Comparison of ENCODE assay signal across 9 cellular contexts in the genomic region with DNA sequence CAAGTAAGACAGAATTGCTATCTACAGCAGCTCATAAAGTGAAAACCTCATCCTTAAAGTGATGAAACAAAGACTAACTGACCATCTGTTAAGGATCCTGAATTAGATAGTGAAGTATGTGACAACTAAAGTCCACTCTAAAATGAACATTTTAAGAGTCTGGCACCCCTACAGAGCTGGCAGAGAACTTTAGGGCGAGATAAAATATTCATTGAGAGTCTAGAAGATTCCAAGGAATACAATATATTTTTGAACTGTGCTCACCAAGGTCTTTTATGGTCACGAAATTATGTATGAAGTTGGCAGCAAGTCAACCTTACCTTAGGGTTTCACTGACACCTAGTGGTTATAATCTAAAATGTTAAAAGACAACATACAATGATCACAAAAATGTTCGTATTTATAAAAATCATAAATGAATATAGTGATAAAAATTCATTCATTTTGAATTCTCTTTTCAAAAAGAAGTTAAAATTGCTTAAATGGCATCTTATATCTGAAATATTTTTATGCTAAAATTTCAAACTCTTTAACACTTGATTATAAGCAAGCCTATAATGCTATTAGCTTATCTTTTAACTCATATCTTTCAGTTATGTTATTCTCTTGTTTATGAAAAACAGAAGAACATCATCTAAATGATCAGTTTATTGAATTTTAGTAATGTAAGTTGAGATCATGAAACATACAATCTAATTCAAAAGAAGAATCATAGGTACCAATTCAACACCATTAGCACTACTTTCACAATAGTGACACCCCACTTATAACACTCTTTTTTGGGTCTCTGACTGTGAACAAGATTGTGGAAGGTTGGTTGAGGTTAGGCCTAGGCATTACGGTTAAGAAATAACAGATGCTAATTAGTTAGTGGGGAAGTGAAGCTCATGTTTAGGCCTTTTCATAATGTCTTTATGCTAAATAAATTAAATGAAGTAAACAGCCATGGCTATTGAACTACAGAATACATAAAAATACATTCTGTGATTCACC. TPM values are rescaled to one million over a fixed set of nuclear protein-coding genes. Genes with fewer than 3 reads are reported as not detected.
DNase-seq lines count a peak whose midpoint lies in the region; ATAC-seq, FAIRE-seq and TF ChIP-seq lines count a peak whose summit lies in the region.
"Had no signal": no experiment of that assay in that cellular context is flagged by ENCODE, and none has a peak within 500 bp of the region (broad histone marks: within the 10 kb centered on the region; RNA-seq: fewer than 3 reads in every experiment).

No MANE protein-coding gene starts in this region.

- H3K9me3 ChIP-seq in NT2/D1 (ENCODE audit: insufficient read depth, low read length) (peaks cover 23% of the 10 kb centered on the region), liver (ENCODE audit: control insufficient read depth in 4 of 4, low read length in 3 of 4) (no peaks in the 10 kb centered on the region), vagina (peaks cover 3% of the 10 kb centered on the region)

- no peak for TF ChIP-seq POLR2A in vagina (IDR thresholded peaks at IDR 0.05)

- DNase-seq in COLO829 (ENCODE audit: low spot score): peak; percentile 42
- DNase-seq in HFFc6: peak; percentile 44
- DNase-seq in NT2/D1 (ENCODE audit: low read depth, low spot score): peak; percentile 11
- DNase-seq in vagina (ENCODE audit: extremely low spot score in 2 of 2): no peak
- DNase-seq in effector CD4-positive, alpha-beta T cell: no peak

- TF ChIP-seq CTCF in HFFc6 (IDR thresholded peaks at IDR 0.05) (peak; percentile 90), liver (IDR thresholded peaks at IDR 0.05; ENCODE audit: low read depth, low read length, missing input control) (peak; percentile 50), vagina (IDR thresholded peaks at IDR 0.05) (peak in 2 of 3 experiments; percentile 20 to 58)

- peak; percentile 85 to 89 for TF ChIP-seq RAD21 in liver (IDR thresholded peaks at IDR 0.05)

- ATAC-seq in GM21423 (IDR thresholded peaks at IDR 0.05; ENCODE audit: unreplicated experiment): no peak

- H3K4me1 ChIP-seq in NT2/D1 (ENCODE audit: insufficient read depth, insufficient read length): no peaks in the 10 kb centered on the region
- H3K4me1 ChIP-seq in liver (ENCODE audit: control insufficient read depth in 4 of 4, insufficient read depth in 4 of 4, low read length in 3 of 4): no peaks in the 10 kb centered on the region
- H3K4me1 ChIP-seq in vagina: no peaks in the 10 kb centered on the region

- H3K4me3 ChIP-seq in NT2/D1 (ENCODE audit: insufficient read length, low read depth) (no peak overlapping the region), liver (ENCODE audit: low read depth in 1 of 3, low read length in 3 of 3) (no peak overlapping the region), vagina (no peak overlapping the region)

- no peak overlapping the region for H3K27ac Mint-ChIP-seq in HFFc6
- H3K27ac Mint-ChIP-seq: natural killer cell treated with Interleukin-12 subunit alpha and Interleukin-12 subunit beta and Interleukin-15 and Interleukin-18, amount 100 ng/mL, for 72 hours had no signal

- no peak overlapping the region for H3K4me3 Mint-ChIP-seq in HFFc6
- H3K4me3 Mint-ChIP-seq: natural killer cell treated with Interleukin-12 subunit alpha and Interleukin-12 subunit beta and Interleukin-15 and Interleukin-18, amount 100 ng/mL, for 72 hours had no signal

- H3K27me3 ChIP-seq in NT2/D1 (ENCODE audit: insufficient read depth, insufficient read length) (no peaks in the 10 kb centered on the region), liver (ENCODE audit: control insufficient read depth in 4 of 4, insufficient read depth in 4 of 4, low read length in 3 of 4) (no peaks in the 10 kb centered on the region), vagina (no peaks in the 10 kb centered on the region)

- H3K36me3 Mint-ChIP-seq in HFFc6 (ENCODE audit: low read depth): peaks cover 25% of the 10 kb centered on the region

- FAIRE-seq in colon (lab: Jason Lieb, UNC): peak; percentile 97

- peaks cover 14% of the 10 kb centered on the region for H3K4me1 Mint-ChIP-seq in HFFc6 (ENCODE audit: low read depth)

- 0 out of 2 replicates have a peak, but pooled peaks cover 2% of the 10 kb centered on the region for H3K27me3 Mint-ChIP-seq in HFFc6 (ENCODE audit: insufficient read depth)
- H3K27me3 Mint-ChIP-seq: natural killer cell treated with Interleukin-12 subunit alpha and Interleukin-12 subunit beta and Interleukin-15 and Interleukin-18, amount 100 ng/mL, for 72 hours had no signal

- H3K36me3 ChIP-seq in NT2/D1 (ENCODE audit: insufficient read depth, insufficient read length, low read length) (no peaks in the 10 kb centered on the region), liver (ENCODE audit: control insufficient read depth in 4 of 4, insufficient read depth in 3 of 4, low read depth in 1 of 4, low read length in 3 of 4) (peaks cover 0 to 12% (median 5%) of the 10 kb centered on the region in 4 donors), vagina (peaks cover 0 to 14% of the 10 kb centered on the region in 2 donors)

- H3K9ac ChIP-seq in NT2/D1 (ENCODE audit: insufficient read length, low read depth) (no peak overlapping the region), liver (ENCODE audit: low read depth in 1 of 2, low read length in 2 of 2) (no peak overlapping the region)

- H3K9me3 Mint-ChIP-seq in HFFc6: peaks cover 20% of the 10 kb centered on the region

- H3K27ac ChIP-seq in liver (ENCODE audit: low read depth in 1 of 2, low read length in 2 of 2): no peak overlapping the region
- peak overlapping the region; percentile 8 for H3K27ac ChIP-seq in vagina

- intact Hi-C loops in vagina (cut with DNase I): no loop called here

- WGBS in liver: 25% methylated on average over 4 of the region's 4 CpGs

TF ChIP-seq in liver, 16 proteins besides CTCF, POLR2A, EP300 and RAD21:
- TF ChIP-seq TAF1 (conservative IDR thresholded peaks at IDR 0.05): no peak
- TF ChIP-seq JUND (IDR thresholded peaks at IDR 0.05): no peak
- TF ChIP-seq NR2F2 (IDR thresholded peaks at IDR 0.05): no peak
- TF ChIP-seq SP1 (IDR thresholded peaks at IDR 0.05): no peak
- TF ChIP-seq, protein P1, sequence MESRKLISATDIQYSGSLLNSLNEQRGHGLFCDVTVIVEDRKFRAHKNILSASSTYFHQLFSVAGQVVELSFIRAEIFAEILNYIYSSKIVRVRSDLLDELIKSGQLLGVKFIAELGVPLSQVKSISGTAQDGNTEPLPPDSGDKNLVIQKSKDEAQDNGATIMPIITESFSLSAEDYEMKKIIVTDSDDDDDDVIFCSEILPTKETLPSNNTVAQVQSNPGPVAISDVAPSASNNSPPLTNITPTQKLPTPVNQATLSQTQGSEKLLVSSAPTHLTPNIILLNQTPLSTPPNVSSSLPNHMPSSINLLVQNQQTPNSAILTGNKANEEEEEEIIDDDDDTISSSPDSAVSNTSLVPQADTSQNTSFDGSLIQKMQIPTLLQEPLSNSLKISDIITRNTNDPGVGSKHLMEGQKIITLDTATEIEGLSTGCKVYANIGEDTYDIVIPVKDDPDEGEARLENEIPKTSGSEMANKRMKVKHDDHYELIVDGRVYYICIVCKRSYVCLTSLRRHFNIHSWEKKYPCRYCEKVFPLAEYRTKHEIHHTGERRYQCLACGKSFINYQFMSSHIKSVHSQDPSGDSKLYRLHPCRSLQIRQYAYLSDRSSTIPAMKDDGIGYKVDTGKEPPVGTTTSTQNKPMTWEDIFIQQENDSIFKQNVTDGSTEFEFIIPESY (IDR thresholded peaks at IDR 0.05): no peak
- no peak for TF ChIP-seq EGR1 (IDR thresholded peaks at IDR 0.05; ENCODE audit: low read depth in 2 of 2)
- no peak for TF ChIP-seq YY1 (IDR thresholded peaks at IDR 0.05)
- TF ChIP-seq RXRA (IDR thresholded peaks at IDR 0.05): no peak
- TF ChIP-seq, protein P2, sequence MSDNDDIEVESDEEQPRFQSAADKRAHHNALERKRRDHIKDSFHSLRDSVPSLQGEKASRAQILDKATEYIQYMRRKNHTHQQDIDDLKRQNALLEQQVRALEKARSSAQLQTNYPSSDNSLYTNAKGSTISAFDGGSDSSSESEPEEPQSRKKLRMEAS (IDR thresholded peaks at IDR 0.05): no peak
- TF ChIP-seq FOXA1 (IDR thresholded peaks at IDR 0.05): no peak
- TF ChIP-seq, protein P3, sequence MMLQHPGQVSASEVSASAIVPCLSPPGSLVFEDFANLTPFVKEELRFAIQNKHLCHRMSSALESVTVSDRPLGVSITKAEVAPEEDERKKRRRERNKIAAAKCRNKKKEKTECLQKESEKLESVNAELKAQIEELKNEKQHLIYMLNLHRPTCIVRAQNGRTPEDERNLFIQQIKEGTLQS (IDR thresholded peaks at IDR 0.05): no peak

RNA-seq across cellular contexts. Expression of a gene that starts 27.5 kb away (rescaled TPM):
- total RNA-seq in HFFc6 (2021; fragmentation: NEBNext Ultra II Directional; extraction: Animal tissue kit (Norgen Biotek cat#: 25700)): 10 to 100 TPM in 1 of 6 experiments, 1 to 10 TPM in 5; 6.9 to 10.1 (median 8.5) TPM
- total RNA-seq in liver (1 to 10 TPM; 2.8 to 3.8 TPM), vagina (14.5 TPM)
- 1 to 10 TPM; 1.7 to 4.6 TPM for polyA plus RNA-seq in liver

Comparison
In these comparisons a context has a peak if more than half of its experiments do, and no peak if none do; other contexts are left out.
1. DNase-seq: peak in COLO829 (single experiment), HFFc6 (single experiment) and NT2/D1 (single experiment); none in vagina (0 of 2) and effector CD4-positive, alpha-beta T cell (single experiment).
2. CTCF ChIP-seq: peak in every context shown above with its lines; median percentile 90 in HFFc6; 50 in liver; 39 in vagina.